In genomic region chr1:79859212-79859948, GRCh38 we compare ENCODE assay signal across 14 cellular contexts.
DNase-seq lines count a peak whose midpoint lies in the region; FAIRE-seq and TF ChIP-seq lines count a peak whose summit lies in the region.
"Had no signal": no experiment of that assay in that cellular context is flagged by ENCODE, and none has a peak within 500 bp of the region (broad histone marks: within the 10 kb centered on the region; RNA-seq: fewer than 3 reads in every experiment).

No MANE protein-coding gene starts in this region.

- DNase-seq in AG08395 (ENCODE audit: low spot score), result peak; percentile 65
- DNase-seq in HS-5 (ENCODE audit: low read depth), result peak; percentile 66
- peak; percentile 32 for DNase-seq in brain microvascular endothelial cell
- no peak for DNase-seq in keratinocyte (ENCODE audit: low read depth, low spot score)
- DNase-seq in substantia nigra (lab: John Stamatoyannopoulos, UW), result no peak
- DNase-seq in KBM-7, result no peak
- no peak for DNase-seq in Kasumi-1 (lab: John Stamatoyannopoulos, UW)
- no peak for DNase-seq in NCI-H748 (lab: John Stamatoyannopoulos, UW; ENCODE audit: unreplicated experiment)
- DNase-seq: activated CD4-positive, alpha-beta T cell treated with anti-CD3 and anti-CD28 coated beads, Interleukin-2, amount 10 ng/mL, durations not matched to agents 24 days and 14 days; CD4-positive, alpha-beta memory T cell; hypothalamus; NCI-H510A treated with DMSO at 0.1 percent for 48 hours had no signal

- no peak overlapping the region for H2AFZ ChIP-seq in keratinocyte (ENCODE audit: control insufficient read depth, low read length)

- H3K4me2 ChIP-seq in keratinocyte (ENCODE audit: control insufficient read depth, extremely low read depth, insufficient read depth, low read depth, low read length), result no peak overlapping the region

- H3K9me3 ChIP-seq in keratinocyte (ENCODE audit: control insufficient read depth, low read depth, low read length), result no peaks in the 10 kb centered on the region
- H3K9me3 ChIP-seq: right atrium auricular region, SJSA1 had no signal

- no peaks in the 10 kb centered on the region for H3K9me1 ChIP-seq in keratinocyte (ENCODE audit: control insufficient read depth, extremely low read depth, insufficient read depth, low read length)

- in situ Hi-C loops in brain microvascular endothelial cell (cut with HindIII; ENCODE audit: low pct_ligation_motif_present, low sequenced_read_pairs) (no loop called here), KBM-7 (cut with MboI; ENCODE audit: low pct_unique_long_range_greater_than_20kb, low sequenced_read_pairs) (no loop called here)

- no peaks in the 10 kb centered on the region for H3K79me2 ChIP-seq in keratinocyte (ENCODE audit: control insufficient read depth, insufficient read depth, low read length)

- dilution Hi-C loops in keratinocyte (cut with MboI; ENCODE audit: extremely low pct_ligation_motif_present, low sequenced_read_pairs), result no loop called here

- H3K27ac ChIP-seq in brain microvascular endothelial cell, result no peak overlapping the region
- no peak overlapping the region for H3K27ac ChIP-seq in keratinocyte (ENCODE audit: control insufficient read depth, insufficient read depth, low read length)
- no peak overlapping the region for H3K27ac ChIP-seq in substantia nigra (ENCODE audit: low read depth, low read length, poor library complexity, severe bottlenecking)
- H3K27ac ChIP-seq: right atrium auricular region, SJSA1 had no signal

- H3K9ac ChIP-seq in keratinocyte (ENCODE audit: control insufficient read depth, extremely low read depth, insufficient read depth, low read length), result no peak overlapping the region

- no peak overlapping the region for H3K4me3 ChIP-seq in brain microvascular endothelial cell (ENCODE audit: low read depth, low read length)
- no peak overlapping the region for H3K4me3 ChIP-seq in keratinocyte (ENCODE audit: control insufficient read depth in 2 of 3, extremely low read depth in 1 of 3, insufficient read depth in 2 of 3, low read depth in 1 of 3, low read length in 3 of 3)
- H3K4me3 ChIP-seq: right atrium auricular region, SJSA1 had no signal

- H3K27me3 ChIP-seq in brain microvascular endothelial cell (replicated peaks) (no peaks in the 10 kb centered on the region), keratinocyte (ENCODE audit: control insufficient read depth, extremely low read depth, insufficient read depth, low read length) (no peaks in the 10 kb centered on the region)
- H3K27me3 ChIP-seq: right atrium auricular region, SJSA1 had no signal

- peak; percentile 81 for FAIRE-seq in keratinocyte (lab: Jason Lieb, UNC)

- TF ChIP-seq CTCF in brain microvascular endothelial cell (IDR thresholded peaks at IDR 0.05; ENCODE audit: low read depth, low read length, missing control alignments) (no peak), keratinocyte (optimal IDR thresholded peaks at IDR 0.05 in 1 of 3, IDR thresholded peaks at IDR 0.05 in 1 of 3, conservative IDR thresholded peaks at IDR 0.05 in 1 of 3; ENCODE audit: extremely low read depth in 1 of 3, insufficient read depth in 2 of 3, low read length in 3 of 3) (no peak)

- no peaks in the 10 kb centered on the region for H3K36me3 ChIP-seq in brain microvascular endothelial cell (replicated peaks)
- H3K36me3 ChIP-seq in keratinocyte (ENCODE audit: control insufficient read depth in 2 of 2, extremely low read depth in 1 of 2, insufficient read depth in 2 of 2, low read length in 2 of 2), result no peaks in the 10 kb centered on the region
- H3K36me3 ChIP-seq: right atrium auricular region, SJSA1 had no signal

- H4K20me1 ChIP-seq in keratinocyte (ENCODE audit: control insufficient read depth, extremely low read depth, insufficient read depth, low read length), result no peaks in the 10 kb centered on the region

- no peaks in the 10 kb centered on the region for H3K4me1 ChIP-seq in keratinocyte (ENCODE audit: control insufficient read depth, extremely low read depth, insufficient read depth, low read length)
- H3K4me1 ChIP-seq: right atrium auricular region had no signal

Comparison
In these comparisons a context has a peak if more than half of its experiments do, and no peak if none do; other contexts are left out.
1. DNase-seq: peak in AG08395 (single experiment), HS-5 (single experiment) and brain microvascular endothelial cell (single experiment); none in keratinocyte (single experiment), substantia nigra (0 of 49), KBM-7 (single experiment), Kasumi-1 (0 of 2) and NCI-H748 (single experiment).